Comparison of ENCODE assay signal across 1 cellular context in genomic region chr17:57624390-57624789, GRCh38.
TF ChIP-seq lines count a peak whose summit lies in the region.

No MANE protein-coding gene starts in this region.

TF ChIP-seq in HepG2, 621 proteins besides CTCF, POLR2A, EP300 and RAD21 (continued from another document):
- TF ChIP-seq E2F5 (CRISPR knock-in tag; conservative IDR thresholded peaks at IDR 0.05) (no peak), FOSL2 (CRISPR knock-in tag; IDR thresholded peaks at IDR 0.05) (no peak), HNF1B (CRISPR knock-in tag; IDR thresholded peaks at IDR 0.05) (no peak), ETV5 (CRISPR knock-in tag; IDR thresholded peaks at IDR 0.05; ENCODE audit: borderline replicate concordance) (no peak), KLF12 (CRISPR knock-in tag; IDR thresholded peaks at IDR 0.05; ENCODE audit: borderline replicate concordance) (no peak), BATF2 (CRISPR knock-in tag; IDR thresholded peaks at IDR 0.05) (no peak), ZNF160 (CRISPR knock-in tag; IDR thresholded peaks at IDR 0.05) (no peak), ZNF343 (CRISPR knock-in tag; IDR thresholded peaks at IDR 0.05) (no peak), TFAP4 (IDR thresholded peaks at IDR 0.05; ENCODE audit: borderline replicate concordance, low read depth) (no peak), ZFP36L1 (CRISPR knock-in tag; IDR thresholded peaks at IDR 0.05) (no peak), MTA3 (CRISPR knock-in tag; IDR thresholded peaks at IDR 0.05) (no peak), ZNF788 (CRISPR knock-in tag; IDR thresholded peaks at IDR 0.05; ENCODE audit: borderline replicate concordance) (no peak), HDAC6 (IDR thresholded peaks at IDR 0.05; ENCODE audit: low read depth, low read length) (no peak), ZBTB40 (IDR thresholded peaks at IDR 0.05) (no peak), ZBTB40 (CRISPR knock-in tag; IDR thresholded peaks at IDR 0.05) (no peak)
